ENCODE assay signal across 28 cellular contexts in the genomic region with DNA sequence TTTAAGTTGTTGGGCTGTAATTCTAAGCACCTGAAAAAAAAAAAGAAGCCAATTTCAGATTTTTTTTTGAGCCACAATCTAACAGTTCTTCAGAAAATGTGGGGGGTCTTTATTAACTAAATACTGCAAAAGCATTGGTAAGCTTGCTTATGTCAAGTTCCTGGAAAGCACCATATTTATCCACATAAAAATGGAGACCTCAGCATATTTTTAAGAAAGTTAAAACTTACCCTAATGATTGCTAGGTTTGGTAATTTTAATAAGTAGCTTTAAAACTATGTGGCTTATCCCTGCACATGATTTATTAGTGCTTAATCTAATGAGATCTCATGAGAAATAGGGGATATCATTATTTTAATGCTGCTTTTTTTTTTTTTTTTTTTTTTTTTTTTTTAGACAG.
"Had no signal": no experiment of that assay in that cellular context is flagged by ENCODE, and none has a peak within 500 bp of the region (broad histone marks: within the 10 kb centered on the region; RNA-seq: fewer than 3 reads in every experiment).

No MANE protein-coding gene starts in this region.

- H3K36me3 Mint-ChIP-seq: stimulated activated effector memory CD8-positive, alpha-beta T cell treated with anti-CD3 and anti-CD28 coated beads, Interleukin-12 subunit alpha, Interleukin-12 subunit beta, amount 100 ng/mL, for 72 hours; stimulated activated naive B cell treated with anti-CD40 and anti-IgM and Interleukin-4, amounts not matched to agents 10 μg/mL and 1 μg/mL and 100 μg/mL, for 72 hours; type B pancreatic cell had no signal

- H3K27ac Mint-ChIP-seq: stimulated activated effector memory CD8-positive, alpha-beta T cell treated with anti-CD3 and anti-CD28 coated beads, Interleukin-12 subunit alpha, Interleukin-12 subunit beta, amount 100 ng/mL, for 72 hours; stimulated activated naive B cell treated with anti-CD40 and anti-IgM and Interleukin-4, amounts not matched to agents 10 μg/mL and 1 μg/mL and 100 μg/mL, for 72 hours; stimulated activated naive CD8-positive, alpha-beta T cell treated with anti-CD3 and anti-CD28 coated beads, Interleukin-15, amount 100 ng/mL, for 72 hours; stimulated activated naive CD8-positive, alpha-beta T cell treated with anti-CD3 and anti-CD28 coated beads, Interleukin-15, Interleukin-2, amounts not matched to agents 100 ng/mL and 50 ng/mL, for 24 hours; type B pancreatic cell had no signal

- DNase-seq: stimulated activated CD4-positive, alpha-beta T cell treated with anti-CD3 and anti-CD28 coated beads, Interleukin-2, amount 100 ng/mL, for 48 hours; stimulated activated CD4-positive, alpha-beta T cell treated with anti-CD3 and anti-CD28 coated beads, Interleukin-4, amount 100 ng/mL, for 1 hour; stimulated activated CD4-positive, alpha-beta T cell treated with anti-CD3 and anti-CD28 coated beads, Interleukin-4, amount 100 ng/mL, for 24 hours; stimulated activated CD4-positive, alpha-beta T cell treated with anti-CD3 and anti-CD28 coated beads, Interleukin-4, amount 100 ng/mL, for 4 hours; stimulated activated CD8-positive, alpha-beta memory T cell treated with anti-CD3 and anti-CD28 coated beads, Interleukin-4, amount 100 ng/mL, for 48 hours; stimulated activated naive B cell treated with anti-CD40 and anti-IgM and Interleukin-4, amounts not matched to agents 10 μg/mL and 1 μg/mL and 100 μg/mL, for 72 hours; stimulated activated naive CD4-positive, alpha-beta T cell; stimulated activated naive CD4-positive, alpha-beta T cell treated with Interleukin-2 at 50 U/mL for 16 hours; stimulated activated naive CD8-positive, alpha-beta T cell treated with anti-CD3 and anti-CD28 coated beads, Interleukin-15, amount 100 ng/mL, for 72 hours; stimulated activated naive CD8-positive, alpha-beta T cell treated with anti-CD3 and anti-CD28 coated beads, Interleukin-15, Interleukin-2, amounts not matched to agents 100 U/mL and 50 U/mL, for 24 hours; stomach; substantia nigra; testis; thyroid gland; tibial artery; transverse colon; trophoblast cell; upper lobe of left lung; upper lobe of right lung; uterus had no signal

- H3K36me3 ChIP-seq: stomach, suprapubic skin, thoracic aorta, thyroid gland, tibial artery, tibial nerve, transverse colon, upper lobe of left lung, upper lobe of right lung, uterus, vagina had no signal

- H3K27ac ChIP-seq: stomach, suprapubic skin, testis, thoracic aorta, thyroid gland, tibial artery, transverse colon, upper lobe of left lung, upper lobe of right lung, uterus, vagina had no signal

- H3K4me3 Mint-ChIP-seq: stimulated activated effector memory CD8-positive, alpha-beta T cell treated with anti-CD3 and anti-CD28 coated beads, Interleukin-12 subunit alpha, Interleukin-12 subunit beta, amount 100 ng/mL, for 72 hours; stimulated activated naive B cell treated with anti-CD40 and anti-IgM and Interleukin-4, amounts not matched to agents 10 μg/mL and 1 μg/mL and 100 μg/mL, for 72 hours; stimulated activated naive CD8-positive, alpha-beta T cell treated with anti-CD3 and anti-CD28 coated beads, Interleukin-15, amount 100 ng/mL, for 72 hours; stimulated activated naive CD8-positive, alpha-beta T cell treated with anti-CD3 and anti-CD28 coated beads, Interleukin-15, Interleukin-2, amounts not matched to agents 100 ng/mL and 50 ng/mL, for 24 hours; type B pancreatic cell had no signal

- H3K27me3 Mint-ChIP-seq: stimulated activated naive B cell treated with anti-CD40 and anti-IgM and Interleukin-4, amounts not matched to agents 10 μg/mL and 1 μg/mL and 100 μg/mL, for 72 hours; stimulated activated naive CD8-positive, alpha-beta T cell treated with anti-CD3 and anti-CD28 coated beads, Interleukin-15, amount 100 ng/mL, for 72 hours; type B pancreatic cell had no signal

- H3K9me3 Mint-ChIP-seq: stimulated activated effector memory CD8-positive, alpha-beta T cell treated with anti-CD3 and anti-CD28 coated beads, Interleukin-12 subunit alpha, Interleukin-12 subunit beta, amount 100 ng/mL, for 72 hours; stimulated activated naive B cell treated with anti-CD40 and anti-IgM and Interleukin-4, amounts not matched to agents 10 μg/mL and 1 μg/mL and 100 μg/mL, for 72 hours; stimulated activated naive CD8-positive, alpha-beta T cell treated with anti-CD3 and anti-CD28 coated beads, Interleukin-15, amount 100 ng/mL, for 72 hours; stimulated activated naive CD8-positive, alpha-beta T cell treated with anti-CD3 and anti-CD28 coated beads, Interleukin-15, Interleukin-2, amounts not matched to agents 100 ng/mL and 50 ng/mL, for 24 hours; type B pancreatic cell had no signal

- H3K27me3 ChIP-seq: stomach, suprapubic skin, testis, thyroid gland, tibial artery, tibial nerve, transverse colon, upper lobe of left lung, upper lobe of right lung, uterus, vagina had no signal

- H3K4me1 ChIP-seq: suprapubic skin, testis, thyroid gland, tibial artery, transverse colon, upper lobe of right lung, uterus, vagina had no signal

- H3K9me3 ChIP-seq: stomach, suprapubic skin, testis, thoracic aorta, thyroid gland, tibial artery, tibial nerve, transverse colon, upper lobe of left lung, upper lobe of right lung, uterus, vagina had no signal

- H3K4me3 ChIP-seq: stomach, suprapubic skin, testis, thoracic aorta, thyroid gland, tibial artery, tibial nerve, transverse colon, upper lobe of left lung, upper lobe of right lung, uterus, vagina had no signal

- FAIRE-seq: urothelium cell line had no signal

- ATAC-seq: stimulated activated effector memory CD8-positive, alpha-beta T cell treated with anti-CD3 and anti-CD28 coated beads, Interleukin-12 subunit alpha, Interleukin-12 subunit beta, amount 100 ng/mL, for 72 hours; stimulated activated naive B cell treated with anti-CD40 and anti-IgM and Interleukin-4, amounts not matched to agents 10 μg/mL and 1 μg/mL and 100 μg/mL, for 72 hours; stimulated activated naive CD8-positive, alpha-beta T cell treated with anti-CD3 and anti-CD28 coated beads, Interleukin-15, amount 100 ng/mL, for 72 hours; stimulated activated naive CD8-positive, alpha-beta T cell treated with anti-CD3 and anti-CD28 coated beads, Interleukin-15, Interleukin-2, amounts not matched to agents 100 U/mL and 50 U/mL, for 24 hours; upper lobe of right lung had no signal

- H3K4me1 Mint-ChIP-seq: stimulated activated effector memory CD8-positive, alpha-beta T cell treated with anti-CD3 and anti-CD28 coated beads, Interleukin-12 subunit alpha, Interleukin-12 subunit beta, amount 100 ng/mL, for 72 hours had no signal
